In the genomic region with DNA sequence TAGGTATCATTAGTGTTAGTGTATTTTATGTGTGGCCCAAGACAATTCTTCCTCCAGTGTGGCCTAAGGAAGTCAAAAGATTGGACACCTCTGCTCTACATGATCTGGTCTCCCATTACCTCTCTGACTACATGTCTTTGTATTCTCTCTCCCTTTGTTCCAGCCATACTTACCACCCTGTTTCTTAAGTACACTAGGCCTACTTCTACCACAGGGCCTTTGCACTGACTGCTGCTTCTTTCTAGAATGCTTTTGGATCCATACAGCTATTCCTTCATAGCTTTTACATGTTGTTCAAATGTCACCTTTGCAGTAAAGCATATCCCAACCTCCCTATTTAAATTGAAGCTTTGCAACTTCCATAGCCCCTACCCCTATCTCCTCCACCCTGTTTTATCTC, we compare ENCODE assay signal across 2 cellular contexts.
A peak's percentile ranks its signal among the peaks of the same experiment; 100 is the strongest.
TF ChIP-seq lines count a peak whose summit lies in the region.

No MANE protein-coding gene starts in this region.

TF ChIP-seq in HEK293, 187 proteins besides CTCF, POLR2A, EP300 and RAD21:
- TF ChIP-seq, protein P1, sequence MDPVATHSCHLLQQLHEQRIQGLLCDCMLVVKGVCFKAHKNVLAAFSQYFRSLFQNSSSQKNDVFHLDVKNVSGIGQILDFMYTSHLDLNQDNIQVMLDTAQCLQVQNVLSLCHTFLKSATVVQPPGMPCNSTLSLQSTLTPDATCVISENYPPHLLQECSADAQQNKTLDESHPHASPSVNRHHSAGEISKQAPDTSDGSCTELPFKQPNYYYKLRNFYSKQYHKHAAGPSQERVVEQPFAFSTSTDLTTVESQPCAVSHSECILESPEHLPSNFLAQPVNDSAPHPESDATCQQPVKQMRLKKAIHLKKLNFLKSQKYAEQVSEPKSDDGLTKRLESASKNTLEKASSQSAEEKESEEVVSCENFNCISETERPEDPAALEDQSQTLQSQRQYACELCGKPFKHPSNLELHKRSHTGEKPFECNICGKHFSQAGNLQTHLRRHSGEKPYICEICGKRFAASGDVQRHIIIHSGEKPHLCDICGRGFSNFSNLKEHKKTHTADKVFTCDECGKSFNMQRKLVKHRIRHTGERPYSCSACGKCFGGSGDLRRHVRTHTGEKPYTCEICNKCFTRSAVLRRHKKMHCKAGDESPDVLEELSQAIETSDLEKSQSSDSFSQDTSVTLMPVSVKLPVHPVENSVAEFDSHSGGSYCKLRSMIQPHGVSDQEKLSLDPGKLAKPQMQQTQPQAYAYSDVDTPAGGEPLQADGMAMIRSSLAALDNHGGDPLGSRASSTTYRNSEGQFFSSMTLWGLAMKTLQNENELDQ (tag by site-specific recombination; IDR thresholded peaks at IDR 0.05; ENCODE audit: low read depth), result no peak
- TF ChIP-seq ZNF623 (tag by site-specific recombination; IDR thresholded peaks at IDR 0.05) (peak; percentile 91), ZNF132 (tag by site-specific recombination; IDR thresholded peaks at IDR 0.05; ENCODE audit: borderline replicate concordance) (no peak)

TF ChIP-seq in K562, 482 proteins besides CTCF, POLR2A, EP300 and RAD21:
- peak; percentile 21 for TF ChIP-seq RBM25 (IDR thresholded peaks at IDR 0.05; ENCODE audit: low read depth, low read length, severe bottlenecking)
- TF ChIP-seq, protein P2, sequence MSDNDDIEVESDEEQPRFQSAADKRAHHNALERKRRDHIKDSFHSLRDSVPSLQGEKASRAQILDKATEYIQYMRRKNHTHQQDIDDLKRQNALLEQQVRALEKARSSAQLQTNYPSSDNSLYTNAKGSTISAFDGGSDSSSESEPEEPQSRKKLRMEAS (CRISPR knock-in tag; IDR thresholded peaks at IDR 0.05), result no peak
TF ChIP-seq in K562: peak in this region for 1.
